Comparison of ENCODE assay signal across 1 cellular context in the genomic region with DNA sequence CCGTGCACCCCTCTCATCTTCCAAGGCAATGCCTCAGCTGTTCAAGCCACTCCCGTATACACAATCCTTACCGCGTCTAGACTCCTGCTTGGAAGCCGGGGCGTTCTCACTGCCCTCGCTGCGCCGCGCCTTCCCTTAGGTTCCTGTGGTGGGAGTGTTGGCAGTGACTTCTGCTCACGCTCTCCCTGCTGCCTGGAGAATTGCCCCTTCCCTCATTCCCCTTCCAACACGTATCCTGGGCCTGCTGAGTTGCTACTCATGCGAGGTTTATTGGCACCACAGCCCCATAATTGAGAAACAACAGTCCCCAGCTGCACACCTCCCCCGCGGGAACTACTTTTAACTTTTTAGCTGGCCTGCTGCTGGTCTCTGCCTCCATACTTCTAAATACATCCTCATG.
TF ChIP-seq lines count a peak whose summit lies in the region.

No MANE protein-coding gene starts in this region.

TF ChIP-seq in IMR-90, 13 proteins besides CTCF, POLR2A, EP300 and RAD21:
- TF ChIP-seq CHD1 (IDR thresholded peaks at IDR 0.05; ENCODE audit: low read depth, low read length) (no peak), MAZ (IDR thresholded peaks at IDR 0.05; ENCODE audit: borderline replicate concordance, low read depth, low read length) (no peak)
TF ChIP-seq in IMR-90: peak in this region for 0.
